ENCODE assay signal across 8 cellular contexts in the genomic region with DNA sequence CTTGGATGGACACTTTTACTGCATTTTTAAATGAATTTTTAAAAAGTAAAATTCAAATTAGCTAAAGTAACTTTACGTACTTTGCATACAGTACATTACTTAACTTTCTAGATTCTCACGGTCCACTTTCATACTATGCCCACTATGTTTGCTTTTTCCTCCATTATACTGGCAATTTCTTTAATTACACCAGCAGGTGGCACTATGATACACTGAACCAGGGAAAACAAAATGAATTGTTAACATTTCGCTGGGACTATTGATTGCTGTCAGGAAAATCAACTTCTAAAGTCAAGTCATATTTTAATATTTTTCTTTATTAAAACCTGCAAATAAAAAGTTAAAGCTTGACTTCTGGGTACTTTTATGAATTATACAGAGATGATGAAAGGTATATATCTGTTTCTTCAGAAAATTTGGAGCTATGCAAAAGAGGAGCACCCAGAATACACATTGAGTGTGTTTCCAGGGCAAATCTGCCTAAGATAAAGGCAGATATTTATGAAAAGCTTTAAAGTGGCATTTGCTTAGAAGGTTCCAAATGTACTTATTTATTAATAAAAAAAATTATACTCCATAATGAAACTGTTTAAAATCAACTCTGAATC. TPM values are rescaled to one million over a fixed set of nuclear protein-coding genes. Genes with fewer than 3 reads are reported as not detected.
DNase-seq lines count a peak whose midpoint lies in the region; ATAC-seq and TF ChIP-seq lines count a peak whose summit lies in the region.

No MANE protein-coding gene starts in this region.

- no peaks in the 10 kb centered on the region for H3K36me3 ChIP-seq in OCI-LY7 (ENCODE audit: insufficient read depth, low read length)
- no peaks in the 10 kb centered on the region for H3K36me3 ChIP-seq in naive thymus-derived CD4-positive, alpha-beta T cell (ENCODE audit: control insufficient read depth in 2 of 3, insufficient read depth in 3 of 3, low read length in 3 of 3)
- no peaks in the 10 kb centered on the region for H3K36me3 ChIP-seq in effector memory CD4-positive, alpha-beta T cell (ENCODE audit: control insufficient read depth, insufficient read depth, low read length)

- DNase-seq in NCI-H2196 (lab: John Stamatoyannopoulos, UW; ENCODE audit: unreplicated experiment) (peak; percentile 3), NCI-H2196 treated with DMSO at 0.1 percent for 48 hours (lab: John Stamatoyannopoulos, UW; ENCODE audit: unreplicated experiment) (no peak), OCI-LY7 (ENCODE audit: low spot score) (peak; percentile 38), dedifferentiated amniotic fluid mesenchymal stem cell (ENCODE audit: extremely low spot score) (peak; percentile 58)
- DNase-seq in naive thymus-derived CD4-positive, alpha-beta T cell, result peak in 5 of 9 donors; percentile 24 to 38 (median 28)
- DNase-seq in effector memory CD4-positive, alpha-beta T cell, result no peak

- intact Hi-C loops in OCI-LY7 (cut with micrococcal nuclease; ENCODE audit: unreplicated experiment), result loop anchor here (2.0 to 10.0 kb wide), 2 partner anchors 207 to 707 kb away; no protein-coding TSS in a partner anchor
- intact Hi-C loops in naive thymus-derived CD4-positive, alpha-beta T cell (cut with micrococcal nuclease), result loop anchor here (1.0 to 2.0 kb wide), 7 partner anchors 52 to 1801 kb away; no protein-coding TSS in a partner anchor

- H3K4me1 Mint-ChIP-seq in naive thymus-derived CD4-positive, alpha-beta T cell, result peaks cover 0 to 4% (median 0%) of the 10 kb centered on the region in 7 donors

- no peak overlapping the region for H3K4me3 ChIP-seq in OCI-LY7 (ENCODE audit: low read depth, low read length, poor library complexity, severe bottlenecking)
- H3K4me3 ChIP-seq in naive thymus-derived CD4-positive, alpha-beta T cell (ENCODE audit: low read length), result no peak overlapping the region
- no peak overlapping the region for H3K4me3 ChIP-seq in effector memory CD4-positive, alpha-beta T cell (ENCODE audit: insufficient read depth, low read depth, low read length, poor library complexity, severe bottlenecking)

- no TSS peak for BruUV-seq in OCI-LY7 (replicated peaks; lab: Mats Ljungman, UMichigan)

- H2AFZ ChIP-seq in OCI-LY7 (ENCODE audit: low read length), result no peak overlapping the region

- CTCF ChIA-PET in OCI-LY7 (lab: Charles Lee; ENCODE audit: unreplicated experiment), result no interaction called here
- CTCF ChIA-PET in naive thymus-derived CD4-positive, alpha-beta T cell (lab: Charles Lee), result interaction anchor here (0.6 to 1.3 kb wide), 7 partner anchors 11 to 882 kb away, joined by 3 to 5 read pairs (median 3); no protein-coding TSS in a partner anchor

- H3K27ac Mint-ChIP-seq in naive thymus-derived CD4-positive, alpha-beta T cell, result no peak overlapping the region

- TF ChIP-seq CTCF in OCI-LY7 (conservative IDR thresholded peaks at IDR 0.05; ENCODE audit: low read length), result peak; percentile 92

- peaks cover 0 to 2% (median 0%) of the 10 kb centered on the region in 11 donors for H3K9me3 Mint-ChIP-seq in naive thymus-derived CD4-positive, alpha-beta T cell

- H3K4me3 Mint-ChIP-seq in naive thymus-derived CD4-positive, alpha-beta T cell, result no peak overlapping the region

- ATAC-seq in GM19452 (IDR thresholded peaks at IDR 0.05; ENCODE audit: unreplicated experiment) (peak; percentile 85), HG03469 (IDR thresholded peaks at IDR 0.05; ENCODE audit: unreplicated experiment) (peak; percentile 87)
- peak; percentile 67 for ATAC-seq in naive thymus-derived CD4-positive, alpha-beta T cell

- no peaks in the 10 kb centered on the region for H4K20me1 ChIP-seq in OCI-LY7 (ENCODE audit: insufficient read depth, low read length)

- no peaks in the 10 kb centered on the region for H3K36me3 Mint-ChIP-seq in naive thymus-derived CD4-positive, alpha-beta T cell

- no peaks in the 10 kb centered on the region for H3K27me3 ChIP-seq in naive thymus-derived CD4-positive, alpha-beta T cell (ENCODE audit: control insufficient read depth in 2 of 2, insufficient read depth in 2 of 2, low read length in 2 of 2)
- H3K27me3 ChIP-seq in effector memory CD4-positive, alpha-beta T cell (replicated peaks; ENCODE audit: control insufficient read depth, insufficient read depth, low read length, poor library complexity, severe bottlenecking), result no peaks in the 10 kb centered on the region

- no peaks in the 10 kb centered on the region for H3K4me1 ChIP-seq in OCI-LY7 (ENCODE audit: insufficient read depth, low read length, poor library complexity, severe bottlenecking)
- no peaks in the 10 kb centered on the region for H3K4me1 ChIP-seq in naive thymus-derived CD4-positive, alpha-beta T cell (ENCODE audit: control insufficient read depth in 2 of 2, insufficient read depth in 2 of 2, low read length in 2 of 2)
- no peaks in the 10 kb centered on the region for H3K4me1 ChIP-seq in effector memory CD4-positive, alpha-beta T cell (ENCODE audit: control insufficient read depth, insufficient read depth, low read length, poor library complexity, severe bottlenecking)

- POLR2A ChIA-PET in OCI-LY7 (lab: Charles Lee), result no interaction called here
- POLR2A ChIA-PET in naive thymus-derived CD4-positive, alpha-beta T cell (lab: Charles Lee), result no interaction called here

- H3K9me3 ChIP-seq in OCI-LY7 (ENCODE audit: low read length), result no peaks in the 10 kb centered on the region
- no peaks in the 10 kb centered on the region for H3K9me3 ChIP-seq in naive thymus-derived CD4-positive, alpha-beta T cell (ENCODE audit: control insufficient read depth in 2 of 3, low read length in 3 of 3)
- no peaks in the 10 kb centered on the region for H3K9me3 ChIP-seq in effector memory CD4-positive, alpha-beta T cell (ENCODE audit: control insufficient read depth, low read length)

- H3K4me2 ChIP-seq in OCI-LY7 (ENCODE audit: low read length), result no peak overlapping the region

- peaks cover 0 to 9% (median 0%) of the 10 kb centered on the region in 5 donors for H3K27me3 Mint-ChIP-seq in naive thymus-derived CD4-positive, alpha-beta T cell

- no peaks in the 10 kb centered on the region for H3K9me2 ChIP-seq in OCI-LY7 (ENCODE audit: insufficient read depth, low read length)

- H3K79me2 ChIP-seq in OCI-LY7 (ENCODE audit: insufficient read depth, low read depth, low read length), result no peaks in the 10 kb centered on the region

- no peak overlapping the region for H3K27ac ChIP-seq in OCI-LY7 (ENCODE audit: low read depth, low read length, poor library complexity, severe bottlenecking)
- no peak overlapping the region for H3K27ac ChIP-seq in naive thymus-derived CD4-positive, alpha-beta T cell (ENCODE audit: low read depth, low read length)
- H3K27ac ChIP-seq in effector memory CD4-positive, alpha-beta T cell (ENCODE audit: insufficient read depth, low read length, poor library complexity, severe bottlenecking), result no peak overlapping the region

RNA-seq across cellular contexts. Expression of a gene that starts 21.8 kb away (rescaled TPM):
- total RNA-seq in OCI-LY7 (2014; rRNA removed; shearing (Covaris generic)), result not detected in 2 replicates
- total RNA-seq in OCI-LY7 (2022), result not detected in 2 replicates
- total RNA-seq in naive thymus-derived CD4-positive, alpha-beta T cell, result not detected
- not detected for polyA plus RNA-seq in naive thymus-derived CD4-positive, alpha-beta T cell

Comparison
In these comparisons a context has a peak if more than half of its experiments do, and no peak if none do; other contexts are left out.
1. DNase-seq: peak in NCI-H2196 (single experiment), OCI-LY7 (single experiment), dedifferentiated amniotic fluid mesenchymal stem cell (single experiment) and naive thymus-derived CD4-positive, alpha-beta T cell (5 of 9); none in NCI-H2196 treated with DMSO at 0.1 percent for 48 hours (single experiment) and effector memory CD4-positive, alpha-beta T cell (0 of 3).
2. Peak in every context shown above with its lines, with median percentiles within 50 percentile points of each other: ATAC-seq.